ENCODE assay signal across 7 cellular contexts in genomic region chr16:38941-39892, GRCh38.
DNase-seq lines count a peak whose midpoint lies in the region; ATAC-seq lines count a peak whose summit lies in the region.

No MANE protein-coding gene starts in this region.

- H3K36me3 Mint-ChIP-seq in stimulated activated naive B cell treated with anti-CD40 and anti-IgM and Interleukin-4, amounts not matched to agents 10 μg/mL and 1 μg/mL and 100 μg/mL, for 72 hours, result peaks cover 28 to 66% of the 10 kb centered on the region in 2 donors

- H3K9me3 Mint-ChIP-seq in stimulated activated naive B cell treated with anti-CD40 and anti-IgM and Interleukin-4, amounts not matched to agents 10 μg/mL and 1 μg/mL and 100 μg/mL, for 72 hours, result no peaks in the 10 kb centered on the region

- H3K27ac Mint-ChIP-seq in stimulated activated naive B cell treated with anti-CD40 and anti-IgM and Interleukin-4, amounts not matched to agents 10 μg/mL and 1 μg/mL and 100 μg/mL, for 72 hours, result peak overlapping the region; percentile 81

- DNase-seq in SW480 (ENCODE audit: low spot score) (peak; percentile 92), NCI-H2081 (lab: John Stamatoyannopoulos, UW) (no peak)
- DNase-seq in effector CD4-positive, alpha-beta T cell, result peak; percentile 18
- DNase-seq in stimulated activated naive B cell treated with anti-CD40 and anti-IgM and Interleukin-4, amounts not matched to agents 10 μg/mL and 1 μg/mL and 100 μg/mL, for 72 hours, result peak; percentile 78

- H3K4me1 Mint-ChIP-seq in stimulated activated naive B cell treated with anti-CD40 and anti-IgM and Interleukin-4, amounts not matched to agents 10 μg/mL and 1 μg/mL and 100 μg/mL, for 72 hours, result peaks cover 67 to 68% of the 10 kb centered on the region in 2 donors

- no peaks in the 10 kb centered on the region for H3K27me3 Mint-ChIP-seq in stimulated activated naive B cell treated with anti-CD40 and anti-IgM and Interleukin-4, amounts not matched to agents 10 μg/mL and 1 μg/mL and 100 μg/mL, for 72 hours

- ATAC-seq in GM19328 (IDR thresholded peaks at IDR 0.05; ENCODE audit: unreplicated experiment) (peak; percentile 67), HG03139 (IDR thresholded peaks at IDR 0.05; ENCODE audit: unreplicated experiment) (peak; percentile 73), HG03469 (IDR thresholded peaks at IDR 0.05; ENCODE audit: unreplicated experiment) (no peak)
- peak; percentile 90 to 92 for ATAC-seq in stimulated activated naive B cell treated with anti-CD40 and anti-IgM and Interleukin-4, amounts not matched to agents 10 μg/mL and 1 μg/mL and 100 μg/mL, for 72 hours (replicated peaks)

- peak overlapping the region; percentile 26 to 36 for H3K4me3 Mint-ChIP-seq in stimulated activated naive B cell treated with anti-CD40 and anti-IgM and Interleukin-4, amounts not matched to agents 10 μg/mL and 1 μg/mL and 100 μg/mL, for 72 hours

Comparison
In these comparisons a context has a peak if more than half of its experiments do, and no peak if none do; other contexts are left out.
1. DNase-seq: peak in SW480 (single experiment), effector CD4-positive, alpha-beta T cell (single experiment) and stimulated activated naive B cell treated with anti-CD40 and anti-IgM and Interleukin-4, amounts not matched to agents 10 μg/mL and 1 μg/mL and 100 μg/mL, for 72 hours (single experiment); none in NCI-H2081 (0 of 2).